Comparison of ENCODE assay signal across 7 cellular contexts in the genomic region with DNA sequence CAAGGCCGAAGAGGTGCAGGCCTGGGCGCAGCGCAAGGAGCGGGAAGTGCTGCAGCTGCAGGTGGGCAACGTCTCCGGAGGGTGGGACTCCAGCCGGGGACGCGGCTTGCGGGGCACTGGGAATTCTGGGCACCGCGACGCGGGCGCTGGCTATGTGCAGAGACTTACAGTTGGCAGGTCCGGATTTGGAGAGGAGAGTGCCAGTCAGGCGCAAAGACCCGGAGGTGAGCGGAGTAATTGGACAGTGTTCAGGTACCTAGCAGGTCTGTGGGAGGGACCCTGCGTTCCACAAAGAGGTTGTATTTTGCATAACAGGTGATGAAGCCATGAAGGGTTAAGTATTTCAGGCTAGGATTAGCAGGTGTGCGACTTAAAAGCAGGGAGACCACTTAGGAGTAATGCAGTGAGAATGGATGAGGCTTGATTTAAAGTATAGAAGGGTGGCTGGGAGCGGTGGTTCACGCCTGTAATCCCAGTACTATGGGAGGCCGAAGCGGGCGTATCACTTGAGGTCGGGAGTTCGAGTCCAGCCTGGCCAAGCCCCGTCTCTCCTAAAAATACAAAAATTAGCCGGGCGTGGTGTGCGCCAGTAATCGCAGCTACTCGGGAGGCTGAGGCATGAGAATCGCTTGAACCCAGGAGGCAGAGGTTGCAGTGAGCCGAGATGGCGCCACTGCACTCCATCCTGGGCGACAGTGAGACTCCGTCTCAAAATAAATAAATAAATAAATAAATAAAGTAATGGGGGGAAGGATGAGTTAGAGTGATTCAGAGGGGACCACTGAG. TPM values are rescaled to one million over a fixed set of nuclear protein-coding genes. Genes with fewer than 3 reads are reported as not detected.
A peak's percentile ranks its signal among the peaks of the same experiment; 100 is the strongest.
DNase-seq lines count a peak whose midpoint lies in the region; ATAC-seq and TF ChIP-seq lines count a peak whose summit lies in the region.

No MANE protein-coding gene starts in this region.

- peaks cover 0 to 33% (median 14%) of the 10 kb centered on the region in 4 donors for H3K36me3 ChIP-seq in sigmoid colon

- H3K4me1 Mint-ChIP-seq in activated CD4-positive, alpha-beta memory T cell treated with anti-CD3 and anti-CD28 coated beads, Interleukin-2, amount 10 ng/mL, durations not matched to agents 7 days and 5 days, result peaks cover 26% of the 10 kb centered on the region

- H3K27me3 Mint-ChIP-seq in activated CD4-positive, alpha-beta memory T cell treated with anti-CD3 and anti-CD28 coated beads, Interleukin-2, amount 10 ng/mL, durations not matched to agents 7 days and 5 days, result no peaks in the 10 kb centered on the region

- H3K36me3 Mint-ChIP-seq in activated CD4-positive, alpha-beta memory T cell treated with anti-CD3 and anti-CD28 coated beads, Interleukin-2, amount 10 ng/mL, durations not matched to agents 7 days and 5 days (ENCODE audit: low read depth), result peaks cover 33% of the 10 kb centered on the region

- peaks cover 0 to 19% (median 18%) of the 10 kb centered on the region in 4 donors for H3K4me1 ChIP-seq in sigmoid colon

- peak overlapping the region; percentile 74 to 95 (median 86) for H3K4me3 ChIP-seq in sigmoid colon

- H3K9me3 Mint-ChIP-seq in activated CD4-positive, alpha-beta memory T cell treated with anti-CD3 and anti-CD28 coated beads, Interleukin-2, amount 10 ng/mL, durations not matched to agents 7 days and 5 days, result no peaks in the 10 kb centered on the region

- WGBS in sigmoid colon, 2 donors, result 28 to 42% methylated on average over 39 of the region's 39 CpGs

- peak overlapping the region; percentile 86 to 92 (median 89) for H3K27ac ChIP-seq in sigmoid colon

- H3K27me3 ChIP-seq in sigmoid colon, result no peaks in the 10 kb centered on the region

- peak overlapping the region; percentile 13 for H3K27ac Mint-ChIP-seq in activated CD4-positive, alpha-beta memory T cell treated with anti-CD3 and anti-CD28 coated beads, Interleukin-2, amount 10 ng/mL, durations not matched to agents 7 days and 5 days

- intact Hi-C loops in sigmoid colon (cut with DNase I), result loop anchor here (5.0 kb wide), 2 partner anchors 125 to 395 kb away; a partner anchor contains a TSS

- CTCF ChIA-PET in activated CD4-positive, alpha-beta memory T cell treated with anti-CD3 and anti-CD28 coated beads, Interleukin-2, amount 10 ng/mL, durations not matched to agents 7 days and 5 days (lab: Charles Lee), result no interaction called here

- no peaks in the 10 kb centered on the region for H3K9me3 ChIP-seq in sigmoid colon

- no peak for TF ChIP-seq POLR2A in sigmoid colon (IDR thresholded peaks at IDR 0.05)

- H3K4me3 Mint-ChIP-seq in activated CD4-positive, alpha-beta memory T cell treated with anti-CD3 and anti-CD28 coated beads, Interleukin-2, amount 10 ng/mL, durations not matched to agents 7 days and 5 days, result peak overlapping the region; percentile 74

- peak; percentile 7 for ATAC-seq in GM18508 (IDR thresholded peaks at IDR 0.05; ENCODE audit: insufficient read depth, unreplicated experiment)
- ATAC-seq in HG03432 (IDR thresholded peaks at IDR 0.05; ENCODE audit: unreplicated experiment), result no peak

- POLR2A ChIA-PET in activated CD4-positive, alpha-beta memory T cell treated with anti-CD3 and anti-CD28 coated beads, Interleukin-2, amount 10 ng/mL, durations not matched to agents 7 days and 5 days (lab: Charles Lee), result interaction anchor here (1.2 to 2.4 kb wide), 2 partner anchors 56 to 162 kb away, joined by 4 to 9 read pairs; a partner anchor contains a TSS

- TF ChIP-seq CTCF in sigmoid colon (IDR thresholded peaks at IDR 0.05), result no peak

- TF ChIP-seq EP300 in sigmoid colon (IDR thresholded peaks at IDR 0.05), result no peak

- DNase-seq in NCI-H1092 treated with DMSO at 0.1 percent for 48 hours (lab: John Stamatoyannopoulos, UW), result peak; percentile 35
- DNase-seq in activated CD4-positive, alpha-beta memory T cell treated with anti-CD3 and anti-CD28 coated beads, Interleukin-2, amount 10 ng/mL, durations not matched to agents 7 days and 5 days, result no peak
- peak; percentile 27 for DNase-seq in glomerular visceral epithelial cell (ENCODE audit: extremely low spot score)
- DNase-seq in sigmoid colon, result no peak
- DNase-seq in NCI-H226, result no peak

RNA-seq across cellular contexts. Expression of a gene that starts 1.0 kb away (rescaled TPM):
- total RNA-seq in activated CD4-positive, alpha-beta memory T cell treated with anti-CD3 and anti-CD28 coated beads, Interleukin-2, amount 10 ng/mL, durations not matched to agents 7 days and 5 days, result 10 to 100 TPM; 33.7 to 35.3 TPM
- 10 to 100 TPM; 33.5 to 71.7 (median 65.0) TPM for total RNA-seq in sigmoid colon
- 10 to 100 TPM; 46.8 to 61.3 (median 48.8) TPM for polyA plus RNA-seq in sigmoid colon

RNA-seq across cellular contexts. Expression of a gene that starts 3.4 kb away (rescaled TPM):
- 1 to 10 TPM; 2.3 to 3.0 TPM for total RNA-seq in activated CD4-positive, alpha-beta memory T cell treated with anti-CD3 and anti-CD28 coated beads, Interleukin-2, amount 10 ng/mL, durations not matched to agents 7 days and 5 days
- total RNA-seq in sigmoid colon, result 1 to 10 TPM in 1 of 4 donors, not detected in 3; 1.6 TPM
- polyA plus RNA-seq in sigmoid colon, result 1 to 10 TPM in 1 of 3 donors, under 1 TPM in 1, not detected in 1; 0.34 to 8.4 TPM

RNA-seq across cellular contexts. Expression of a gene that starts 24.6 kb away (rescaled TPM):
- not detected for total RNA-seq in activated CD4-positive, alpha-beta memory T cell treated with anti-CD3 and anti-CD28 coated beads, Interleukin-2, amount 10 ng/mL, durations not matched to agents 7 days and 5 days
- not detected for total RNA-seq in sigmoid colon
- polyA plus RNA-seq in sigmoid colon, result under 1 TPM in 1 of 3 donors, not detected in 2; 0.29 TPM

RNA-seq across cellular contexts. Expression of a gene that starts 37.7 kb away (rescaled TPM):
- not detected for total RNA-seq in activated CD4-positive, alpha-beta memory T cell treated with anti-CD3 and anti-CD28 coated beads, Interleukin-2, amount 10 ng/mL, durations not matched to agents 7 days and 5 days
- not detected for total RNA-seq in sigmoid colon
- not detected for polyA plus RNA-seq in sigmoid colon

Comparison
In these comparisons a context has a peak if more than half of its experiments do, and no peak if none do; other contexts are left out.
1. DNase-seq: peak in NCI-H1092 treated with DMSO at 0.1 percent for 48 hours (single experiment) and glomerular visceral epithelial cell (single experiment); none in activated CD4-positive, alpha-beta memory T cell treated with anti-CD3 and anti-CD28 coated beads, Interleukin-2, amount 10 ng/mL, durations not matched to agents 7 days and 5 days (single experiment), sigmoid colon (single experiment) and NCI-H226 (single experiment).